Comparison of ENCODE assay signal across 11 cellular contexts in the genomic region with DNA sequence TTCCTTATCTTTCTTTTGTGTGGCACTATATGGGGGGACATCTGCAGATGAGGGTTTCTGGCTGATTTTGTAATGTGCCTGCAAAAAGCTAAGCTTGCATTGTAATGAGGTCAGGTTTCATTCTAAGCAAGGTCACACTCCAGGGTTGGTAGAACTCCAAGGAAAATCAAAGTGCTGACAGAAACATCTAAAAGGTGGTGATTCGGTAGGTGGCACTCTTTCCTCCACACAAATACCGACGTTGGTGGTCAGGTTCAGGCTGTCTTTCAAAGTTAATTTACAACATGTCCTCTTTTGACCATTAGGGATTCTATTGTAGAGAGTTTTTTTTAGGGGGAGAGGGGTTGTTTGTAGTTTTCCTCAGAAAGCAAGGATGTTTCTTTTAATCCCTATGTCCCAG.
DNase-seq lines count a peak whose midpoint lies in the region; ATAC-seq, FAIRE-seq and TF ChIP-seq lines count a peak whose summit lies in the region.
"Had no signal": no experiment of that assay in that cellular context is flagged by ENCODE, and none has a peak within 500 bp of the region (broad histone marks: within the 10 kb centered on the region; RNA-seq: fewer than 3 reads in every experiment).

No MANE protein-coding gene starts in this region.

- 0 to 1% methylated on average over 3 of the region's 3 CpGs for WGBS in pancreas, 2 donors

- DNase-seq in GM23338 (ENCODE audit: low spot score) (peak; percentile 73), PC-3 (peak; percentile 15), left ventricle myocardium inferior (no peak), pancreas (peak in 3 of 6 donors; percentile 3 to 21 (median 15)), natural killer cell (no peak)
- no peak for DNase-seq in activated naive CD4-positive, alpha-beta T cell treated with anti-CD3 and anti-CD28 coated beads, Interleukin-2, amount 50 U/mL, for 16 hours
- DNase-seq: activated CD4-positive, alpha-beta T cell treated with anti-CD3 and anti-CD28 coated beads for 48 hours; GM23248; MV-4-11 had no signal

- H2AFZ ChIP-seq in GM23338 (no peak overlapping the region), PC-3 (ENCODE audit: low read length) (no peak overlapping the region)
- H2AFZ ChIP-seq: GM23248 had no signal

- no peaks in the 10 kb centered on the region for H3F3A ChIP-seq in GM23338 (replicated peaks; ENCODE audit: low read depth)
- no peaks in the 10 kb centered on the region for H3F3A ChIP-seq in PC-3 (ENCODE audit: low read length, unreplicated experiment)

- H3K9ac ChIP-seq in PC-3 (ENCODE audit: low read length) = no peak overlapping the region
- H3K9ac ChIP-seq: GM23248 had no signal

- H3K36me3 Mint-ChIP-seq in GM23338 (ENCODE audit: low read depth) = no peaks in the 10 kb centered on the region
- H3K36me3 Mint-ChIP-seq in natural killer cell = no peaks in the 10 kb centered on the region

- H3K79me2 ChIP-seq in GM23338 (replicated peaks; ENCODE audit: insufficient read depth) (no peaks in the 10 kb centered on the region), PC-3 (ENCODE audit: low read length) (no peaks in the 10 kb centered on the region)

- H4K20me1 ChIP-seq in GM23338 (replicated peaks; ENCODE audit: insufficient read depth) (no peaks in the 10 kb centered on the region), PC-3 (ENCODE audit: low read length) (no peaks in the 10 kb centered on the region)

- no peak overlapping the region for H3K27ac ChIP-seq in GM23338 (ENCODE audit: low read depth)
- no peak overlapping the region for H3K27ac ChIP-seq in PC-3 (ENCODE audit: low read length)
- H3K27ac ChIP-seq in left ventricle myocardium inferior (replicated peaks) = peak overlapping the region; percentile 65
- no peak overlapping the region for H3K27ac ChIP-seq in pancreas
- H3K27ac ChIP-seq: GM23248 had no signal

- POLR2A ChIA-PET in PC-3 (lab: Charles Lee; ENCODE audit: unreplicated experiment) = no interaction called here

- H3K36me3 ChIP-seq in GM23338 (ENCODE audit: insufficient read depth) (no peaks in the 10 kb centered on the region), PC-3 (ENCODE audit: low read depth, low read length) (no peaks in the 10 kb centered on the region), left ventricle myocardium inferior (no peaks in the 10 kb centered on the region), pancreas (no peaks in the 10 kb centered on the region)

- H3K9me3 ChIP-seq in PC-3 (ENCODE audit: low read length) (no peaks in the 10 kb centered on the region), left ventricle myocardium inferior (replicated peaks) (no peaks in the 10 kb centered on the region), pancreas (no peaks in the 10 kb centered on the region)

- H3K4me1 ChIP-seq in GM23338 (ENCODE audit: insufficient read depth) (peaks cover 14% of the 10 kb centered on the region), PC-3 (ENCODE audit: insufficient read depth, low read length) (no peaks in the 10 kb centered on the region), left ventricle myocardium inferior (peaks cover 17% of the 10 kb centered on the region), pancreas (no peaks in the 10 kb centered on the region)

- H3K27me3 ChIP-seq in GM23338 (ENCODE audit: insufficient read depth) = no peaks in the 10 kb centered on the region
- peaks cover 4% of the 10 kb centered on the region; the same call in 1 of the 2 replicates for H3K27me3 ChIP-seq in PC-3 (ENCODE audit: low read length)
- H3K27me3 ChIP-seq in left ventricle myocardium inferior (ENCODE audit: low read depth) = no peaks in the 10 kb centered on the region
- H3K27me3 ChIP-seq in pancreas = no peaks in the 10 kb centered on the region

- ATAC-seq in GM23338 = peak; percentile 90
- no peak for ATAC-seq in PC-3
- peak; percentile 61 to 88 (median 74) for ATAC-seq in pancreas
- ATAC-seq in HG03095 (IDR thresholded peaks at IDR 0.05; ENCODE audit: unreplicated experiment) = no peak
- no peak for ATAC-seq in natural killer cell
- no peak for ATAC-seq in HG03460 (IDR thresholded peaks at IDR 0.05; ENCODE audit: unreplicated experiment)

- H3K4me1 Mint-ChIP-seq in GM23338 = peaks cover 14% of the 10 kb centered on the region; the same call in 2 of the 3 replicates
- H3K4me1 Mint-ChIP-seq in natural killer cell = no peaks in the 10 kb centered on the region

- CTCF ChIA-PET in PC-3 (lab: Charles Lee) = no interaction called here

- H3K4me3 ChIP-seq in GM23338 (no peak overlapping the region), PC-3 (ENCODE audit: low read length) (no peak overlapping the region), left ventricle myocardium inferior (no peak overlapping the region), pancreas (no peak overlapping the region)
- H3K4me3 ChIP-seq: GM23248 had no signal

- peak; percentile 55 to 82 for TF ChIP-seq CTCF in GM23338 (conservative IDR thresholded peaks at IDR 0.05; ENCODE audit: low read depth in 2 of 2)
- TF ChIP-seq CTCF in PC-3 (conservative IDR thresholded peaks at IDR 0.05; ENCODE audit: low read depth, low read length) = peak; percentile 27; the same call in 1 of the 2 replicates
- peak; percentile 40 for TF ChIP-seq CTCF in left ventricle myocardium inferior (IDR thresholded peaks at IDR 0.05; ENCODE audit: borderline replicate concordance)
- no peak for TF ChIP-seq CTCF in pancreas (IDR thresholded peaks at IDR 0.05)
- TF ChIP-seq CTCF in natural killer cell (IDR thresholded peaks at IDR 0.05) = no peak

- H3K27ac Mint-ChIP-seq in GM23338 (no peak overlapping the region), natural killer cell (no peak overlapping the region)

- no peaks in the 10 kb centered on the region for H3K27me3 Mint-ChIP-seq in GM23338 (ENCODE audit: insufficient read depth, low read depth, poor library complexity)
- H3K27me3 Mint-ChIP-seq in natural killer cell (ENCODE audit: low read depth in 2 of 2) = no peaks in the 10 kb centered on the region

- intact Hi-C loops in PC-3 (cut with micrococcal nuclease) = no loop called here
- intact Hi-C loops in left ventricle myocardium inferior (cut with micrococcal nuclease) = no loop called here
- intact Hi-C loops in pancreas (cut with DNase I) = no loop called here
- intact Hi-C loops in natural killer cell (cut with micrococcal nuclease) = no loop called here

- H3K4me3 Mint-ChIP-seq in GM23338 (no peak overlapping the region), natural killer cell (no peak overlapping the region)

- H3K9me3 Mint-ChIP-seq in GM23338 (no peaks in the 10 kb centered on the region), natural killer cell (peaks cover 18 to 31% of the 10 kb centered on the region in 2 donors)

- H3K4me2 ChIP-seq in GM23338 (no peak overlapping the region), PC-3 (ENCODE audit: low read length) (no peak overlapping the region)

- no TSS peak for BruUV-seq in PC-3 (replicated peaks; lab: Mats Ljungman, UMichigan)

- H3K9me2 ChIP-seq in GM23338 (ENCODE audit: insufficient read depth) = 0 out of 2 replicates have a peak, but pooled peaks cover 4% of the 10 kb centered on the region
- H3K9me2 ChIP-seq in PC-3 (replicated peaks; ENCODE audit: low read length) = no peaks in the 10 kb centered on the region

- FAIRE-seq in pancreas (lab: Jason Lieb, UNC) = no peak

TF ChIP-seq in GM23338, 12 proteins besides CTCF, POLR2A, EP300 and RAD21 (continues in another document):
- no peak for TF ChIP-seq ZNF331 (CRISPR knock-in tag; IDR thresholded peaks at IDR 0.05; ENCODE audit: low read depth)
- TF ChIP-seq JUNB (IDR thresholded peaks at IDR 0.05; ENCODE audit: unreplicated experiment) = no peak
- TF ChIP-seq CREB1 (CRISPR knock-in tag; IDR thresholded peaks at IDR 0.05; ENCODE audit: low read depth) = no peak
- TF ChIP-seq POLR2AphosphoS5 (IDR thresholded peaks at IDR 0.05; ENCODE audit: low read depth) = no peak
- TF ChIP-seq ZNF114 (CRISPR knock-in tag; IDR thresholded peaks at IDR 0.05) = no peak

Comparison
In these comparisons a context has a peak if more than half of its experiments do, and no peak if none do; other contexts are left out.
1. ATAC-seq: peak in GM23338 (single experiment) and pancreas (4 of 4); none in PC-3 (single experiment), HG03095 (single experiment), natural killer cell (0 of 3) and HG03460 (single experiment).
2. DNase-seq: peak in GM23338 (single experiment) and PC-3 (single experiment); none in left ventricle myocardium inferior (single experiment), activated naive CD4-positive, alpha-beta T cell treated with anti-CD3 and anti-CD28 coated beads, Interleukin-2, amount 50 U/mL, for 16 hours (single experiment) and natural killer cell (single experiment).
3. CTCF ChIP-seq: peak in GM23338 (2 of 2), PC-3 (single experiment) and left ventricle myocardium inferior (single experiment); none in pancreas (0 of 4) and natural killer cell (single experiment).